ENCODE assay signal across 13 cellular contexts in genomic region chr6:7254980-7255825, GRCh38. TPM values are rescaled to one million over a fixed set of nuclear protein-coding genes. Genes with fewer than 3 reads are reported as not detected.
DNase-seq lines count a peak whose midpoint lies in the region; ATAC-seq, FAIRE-seq and TF ChIP-seq lines count a peak whose summit lies in the region.
"Had no signal": no experiment of that assay in that cellular context is flagged by ENCODE, and none has a peak within 500 bp of the region (broad histone marks: within the 10 kb centered on the region; RNA-seq: fewer than 3 reads in every experiment).

No MANE protein-coding gene starts in this region.

- H3K4me1 Mint-ChIP-seq in nephron (peaks cover 25% of the 10 kb centered on the region), Calu3 (ENCODE audit: low read depth, unreplicated experiment) (peaks cover 1% of the 10 kb centered on the region)

- H3K9me3 ChIP-seq in SK-N-MC (ENCODE audit: low read depth, low read length) (no peaks in the 10 kb centered on the region), upper lobe of left lung (peaks cover 0 to 16% (median 9%) of the 10 kb centered on the region in 4 donors)
- H3K9me3 ChIP-seq: colonic mucosa had no signal

- peak overlapping the region; percentile 55; the same call in 1 of the 2 replicates for H3K27ac ChIP-seq in SK-N-MC
- H3K27ac ChIP-seq in upper lobe of left lung = peak overlapping the region; percentile 59 to 80 (median 70)
- H3K27ac ChIP-seq: colonic mucosa had no signal

- peaks cover 23% of the 10 kb centered on the region for H3K36me3 ChIP-seq in SK-N-MC (ENCODE audit: insufficient read depth, low read length)
- peaks cover 0 to 21% (median 3%) of the 10 kb centered on the region in 4 donors for H3K36me3 ChIP-seq in upper lobe of left lung
- H3K36me3 ChIP-seq in H7 (replicated peaks; ENCODE audit: control insufficient read depth, insufficient read depth, low read length) = no peaks in the 10 kb centered on the region; the same call in 1 of the 2 replicates
- H3K36me3 ChIP-seq: colonic mucosa had no signal

- DNase-seq in SK-N-MC (ENCODE audit: low read depth, low spot score) (no peak), Right ventricle myocardium inferior (ENCODE audit: missing footprints) (no peak), upper lobe of left lung (peak in 1 of 2 donors; percentile 58), H7 (no peak), GM12892 (ENCODE audit: insufficient read length) (no peak), Calu3 (no peak), amniotic stem cell (lab: John Stamatoyannopoulos, UW) (no peak)
- DNase-seq: colonic mucosa, NCI-H1694 had no signal

- no peaks in the 10 kb centered on the region for H3K27me3 ChIP-seq in upper lobe of left lung
- no peaks in the 10 kb centered on the region for H3K27me3 ChIP-seq in H7 (ENCODE audit: control insufficient read depth, insufficient read depth, low read length)
- H3K27me3 ChIP-seq: colonic mucosa had no signal

- BruUV-seq in Calu3 (replicated peaks; lab: Mats Ljungman, UMichigan) = no TSS peak

- TF ChIP-seq CTCF in nephron (IDR thresholded peaks at IDR 0.05; ENCODE audit: unreplicated experiment in 3 of 3) = no peak
- no peak for TF ChIP-seq CTCF in upper lobe of left lung (IDR thresholded peaks at IDR 0.05)
- no peak for TF ChIP-seq CTCF in Calu3 (IDR thresholded peaks at IDR 0.05; ENCODE audit: unreplicated experiment)

- H3K27me3 Mint-ChIP-seq in nephron (ENCODE audit: low read depth) = peaks cover 3% of the 10 kb centered on the region
- H3K27me3 Mint-ChIP-seq in Calu3 (ENCODE audit: unreplicated experiment) = no peaks in the 10 kb centered on the region

- TF ChIP-seq POLR2A in upper lobe of left lung (IDR thresholded peaks at IDR 0.05) (no peak), GM12892 (IDR thresholded peaks at IDR 0.05; ENCODE audit: low read depth, low read length) (no peak)

- no peak overlapping the region for H3K4me3 ChIP-seq in SK-N-MC
- no peak overlapping the region for H3K4me3 ChIP-seq in upper lobe of left lung
- no peak overlapping the region for H3K4me3 ChIP-seq in H7 (ENCODE audit: insufficient read depth, low read depth, low read length)
- H3K4me3 ChIP-seq: colonic mucosa, thoracic aorta had no signal

- TF ChIP-seq EP300 in upper lobe of left lung (IDR thresholded peaks at IDR 0.05) = peak in 1 of 4 donors; percentile 59

- CTCF ChIA-PET in Calu3 (lab: Charles Lee) = interaction anchor here (0.6 kb wide), 1 partner anchor 194 kb away, joined by 3 read pairs; no protein-coding TSS in a partner anchor

- H3K4me3 Mint-ChIP-seq in nephron (no peak overlapping the region), Calu3 (ENCODE audit: low read depth, unreplicated experiment) (no peak overlapping the region)
- H3K4me3 Mint-ChIP-seq: activated naive CD8-positive, alpha-beta T cell had no signal

- H3K9ac ChIP-seq in SK-N-MC (ENCODE audit: insufficient read length) = no peak overlapping the region

- WGBS in upper lobe of left lung, 2 donors = 51 to 62% methylated on average over 8 to 12 of the region's 12 CpGs

- H3K36me3 Mint-ChIP-seq in nephron (ENCODE audit: low read depth) = peaks cover 8% of the 10 kb centered on the region
- H3K36me3 Mint-ChIP-seq in Calu3 (ENCODE audit: insufficient read depth, unreplicated experiment) = peaks cover 5% of the 10 kb centered on the region
- H3K36me3 Mint-ChIP-seq: activated naive CD8-positive, alpha-beta T cell had no signal

- H3K27ac Mint-ChIP-seq in nephron (peak overlapping the region; percentile 43 to 82 (median 55)), Calu3 (ENCODE audit: unreplicated experiment) (no peak overlapping the region)
- H3K27ac Mint-ChIP-seq: activated naive CD8-positive, alpha-beta T cell had no signal

- H3K4me1 ChIP-seq in upper lobe of left lung = peaks cover 7 to 14% (median 9%) of the 10 kb centered on the region in 4 donors
- H3K4me1 ChIP-seq: colonic mucosa had no signal

- intact Hi-C loops in Right ventricle myocardium inferior (cut with DNase I) = no loop called here
- intact Hi-C loops in Calu3 (cut with micrococcal nuclease; ENCODE audit: unreplicated experiment) = no loop called here

- H3K9me3 Mint-ChIP-seq in nephron = no peaks in the 10 kb centered on the region
- H3K9me3 Mint-ChIP-seq in Calu3 (ENCODE audit: low read depth, unreplicated experiment) = no peaks in the 10 kb centered on the region

- no peak for FAIRE-seq in GM12892 (lab: Jason Lieb, UNC)
- FAIRE-seq: frontal cortex had no signal

- peak; percentile 53 for ATAC-seq in Right ventricle myocardium inferior
- peak in 1 of 2 donors; percentile 71 for ATAC-seq in upper lobe of left lung (ENCODE audit: low FRiP score in 2 of 2)

RNA-seq across cellular contexts. Expression of gene SSR1, which starts 57.8 kb away (rescaled TPM):
- 58.5 TPM for total RNA-seq in Right ventricle myocardium inferior
- total RNA-seq in upper lobe of left lung = 100 to 1,000 TPM in 2 of 6 donors, 10 to 100 TPM in 4; 14.5 to 135 (median 57.7) TPM
- total RNA-seq in H7 (2014; rRNA removed; shearing (Covaris generic)) = 49.6 and 55.3 TPM in 2 replicates
- polyA plus RNA-seq in GM12892 (2012; ENCODE audit: missing spikeins) = 97.7 TPM
- total RNA-seq in Calu3 (2022) = 96.2 and 115 TPM in 2 replicates
